Comparison of ENCODE assay signal across 8 cellular contexts in the genomic region with DNA sequence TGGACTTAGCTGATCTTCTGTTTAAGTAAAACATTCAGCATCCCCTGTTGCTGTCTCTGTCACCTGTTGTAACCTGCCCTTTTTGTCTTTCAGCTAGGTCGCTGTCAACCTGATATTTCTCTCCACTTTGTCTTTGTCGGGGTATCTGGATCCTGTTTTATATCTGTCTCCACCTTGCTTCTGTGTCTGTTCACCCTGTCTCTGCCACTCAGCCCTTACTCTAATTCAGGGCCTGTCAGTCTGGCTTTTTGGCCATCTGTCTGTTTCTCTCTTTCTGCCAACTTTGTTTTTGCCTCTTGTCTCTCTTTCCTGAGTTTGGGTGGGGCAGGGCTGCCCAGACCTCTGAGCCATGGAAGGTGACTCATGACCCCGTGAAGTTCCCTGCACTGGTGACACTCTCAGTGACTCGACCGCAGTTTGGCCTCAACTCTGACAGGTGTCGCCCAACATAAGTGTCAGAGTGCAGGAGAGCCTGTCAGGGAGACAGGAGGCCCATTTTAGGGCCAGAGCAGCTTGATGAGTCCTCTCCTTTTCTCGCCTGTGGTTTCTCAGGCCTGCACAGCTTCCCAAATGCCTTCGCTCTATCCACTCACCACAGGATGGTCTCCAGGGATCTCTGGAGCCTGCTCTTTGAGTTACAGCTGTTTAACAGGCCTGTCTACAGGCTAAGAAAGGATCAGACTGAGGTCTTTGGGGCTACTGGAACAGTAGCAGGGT. TPM values are rescaled to one million over a fixed set of nuclear protein-coding genes. Genes with fewer than 3 reads are reported as not detected.
DNase-seq lines count a peak whose midpoint lies in the region; ATAC-seq and TF ChIP-seq lines count a peak whose summit lies in the region.

No MANE protein-coding gene starts in this region.

- no peak for TF ChIP-seq RAD21 in IMR-90 (IDR thresholded peaks at IDR 0.05; ENCODE audit: low read length)

- H3K23ac ChIP-seq in IMR-90 (ENCODE audit: low read depth, low read length): peak overlapping the region; percentile 32

- peak overlapping the region; percentile 95 for H3K27ac Mint-ChIP-seq in memory B cell

- peak overlapping the region; percentile 60 for H3K4ac ChIP-seq in IMR-90 (ENCODE audit: low read depth, low read length)

- peak overlapping the region; percentile 22; the same call in 1 of the 2 replicates for H3K18ac ChIP-seq in IMR-90 (ENCODE audit: low read depth, low read length)

- H3K27me3 ChIP-seq in IMR-90 (ENCODE audit: control insufficient read depth, insufficient read depth, low read length): no peaks in the 10 kb centered on the region

- no peaks in the 10 kb centered on the region for H3K27me3 Mint-ChIP-seq in memory B cell

- H3K9me3 ChIP-seq in IMR-90 (ENCODE audit: control insufficient read depth, insufficient read depth, low read length): no peaks in the 10 kb centered on the region

- intact Hi-C loops in IMR-90 (cut with micrococcal nuclease): no loop called here

- peak overlapping the region; percentile 98 for H3K4me2 ChIP-seq in IMR-90 (ENCODE audit: low read depth, low read length)

- H2AK5ac ChIP-seq in IMR-90 (ENCODE audit: low read depth, low read length): peak overlapping the region; percentile 74

- H4K8ac ChIP-seq in IMR-90 (ENCODE audit: low read depth in 2 of 2, low read length in 2 of 2): peak overlapping the region; percentile 16 to 97; a peak in 3 of 4 replicates

- peaks cover 4% of the 10 kb centered on the region for H3K9me3 Mint-ChIP-seq in memory B cell

- BruUV-seq in IMR-90 (replicated peaks; lab: Mats Ljungman, UMichigan): TSS peak; percentile 36

- peak overlapping the region; percentile 78 for H3K4me3 ChIP-seq in IMR-90 (ENCODE audit: insufficient read depth, low read depth, low read length)
- H3K4me3 ChIP-seq in choroid plexus epithelial cell (ENCODE audit: low read depth, low read length): peak overlapping the region; percentile 97

- H3K36me3 ChIP-seq in IMR-90 (ENCODE audit: control insufficient read depth, insufficient read depth, low read length): no peaks in the 10 kb centered on the region

- in situ Hi-C loops in IMR-90 (cut with MboI; ENCODE audit: low sequenced_read_pairs): no loop called here

- WGBS in IMR-90 (ENCODE audit: extremely low coverage in 2 of 2, insufficient read length in 1 of 2), 2 experiments: 5% methylated on average over 6 of the region's 8 CpGs; no CpG with 5 or more reads in 1 of the 2 experiments

- peak overlapping the region; percentile 7 for H2BK5ac ChIP-seq in IMR-90 (ENCODE audit: low read depth, low read length, poor library complexity, severe bottlenecking)

- H2BK15ac ChIP-seq in IMR-90 (ENCODE audit: low read depth, low read length): no peak overlapping the region

- H2AFZ ChIP-seq in IMR-90 (replicated peaks; ENCODE audit: low read length, poor library complexity): peak overlapping the region; percentile 98

- POLR2A ChIA-PET in IMR-90 (lab: Charles Lee; ENCODE audit: unreplicated experiment): interaction anchor here (1.5 kb wide), 1 partner anchor 12 kb away, joined by 5 read pairs; no protein-coding TSS in a partner anchor

- H2AK9ac ChIP-seq in IMR-90 (replicated peaks; ENCODE audit: low read depth, low read length, poor library complexity): peak overlapping the region; percentile 74

- H2BK20ac ChIP-seq in IMR-90 (ENCODE audit: low read depth, low read length): no peak overlapping the region

- H3K4me3 Mint-ChIP-seq in memory B cell: peak overlapping the region; percentile 96

- peak overlapping the region; percentile 25; the same call in 1 of the 2 replicates for H4K91ac ChIP-seq in IMR-90 (ENCODE audit: insufficient read depth, low read depth, low read length)

- 0 out of 2 replicates have a peak overlapping the region, but pooled peaks have one; percentile 2 for H3K56ac ChIP-seq in IMR-90 (ENCODE audit: extremely low read depth, insufficient read depth, low read length)

- dilution Hi-C loops in IMR-90 (cut with HindIII; ENCODE audit: low sequenced_read_pairs, unreplicated experiment): no loop called here

- TF ChIP-seq CTCF in IMR-90 (conservative IDR thresholded peaks at IDR 0.05; ENCODE audit: low read depth, low read length) (no peak), choroid plexus epithelial cell (conservative IDR thresholded peaks at IDR 0.05; ENCODE audit: low read depth, low read length) (no peak)

- H3K4me1 Mint-ChIP-seq in memory B cell: peaks cover 22% of the 10 kb centered on the region

- peaks cover 3% of the 10 kb centered on the region for H3K36me3 Mint-ChIP-seq in memory B cell

- DNase-seq in DMS53 (lab: John Stamatoyannopoulos, UW): peak; percentile 76
- peak; percentile 39 for DNase-seq in IMR-90
- DNase-seq in activated CD4-positive, CD25-positive, alpha-beta regulatory T cell treated with anti-CD3 and anti-CD28 coated beads, Interleukin-2, amount 50 U/mL, for 16 hours (ENCODE audit: low read depth, low spot score): peak; percentile 54
- peak; percentile 78 for DNase-seq in choroid plexus epithelial cell (ENCODE audit: low read depth)
- peak; percentile 32 to 52 for DNase-seq in memory B cell (ENCODE audit: low spot score in 2 of 2)
- peak; percentile 73 to 76 for DNase-seq in stimulated activated CD8-positive, alpha-beta memory T cell treated with anti-CD3 and anti-CD28 coated beads, Interleukin-2, amount 100 ng/mL, for 48 hours (ENCODE audit: low read depth in 2 of 2)
- no peak for DNase-seq in NCI-H526 treated with DMSO at 0.1 percent for 48 hours (lab: John Stamatoyannopoulos, UW)

- ATAC-seq in GM21423 (IDR thresholded peaks at IDR 0.05; ENCODE audit: unreplicated experiment): peak; percentile 74
- ATAC-seq in IMR-90 (ENCODE audit: low read depth): peak; percentile 2; the same call in 1 of the 2 replicates
- peak; percentile 65 for ATAC-seq in memory B cell (ENCODE audit: low read depth)

- peak overlapping the region; percentile 86 for H3K14ac ChIP-seq in IMR-90 (replicated peaks; ENCODE audit: low read depth, low read length)

- peaks cover 4% of the 10 kb centered on the region for H3K4me1 ChIP-seq in IMR-90 (ENCODE audit: control insufficient read depth, insufficient read depth, low read length)

- H4K5ac ChIP-seq in IMR-90 (ENCODE audit: low read depth, low read length): peak overlapping the region; percentile 4; the same call in 1 of the 2 replicates

- H4K20me1 ChIP-seq in IMR-90 (ENCODE audit: insufficient read depth, low read length): peaks cover 14% of the 10 kb centered on the region; the same call in 1 of the 2 replicates

- peak overlapping the region; percentile 78 for H3K9ac ChIP-seq in IMR-90 (ENCODE audit: low read depth, low read length)

- H2BK120ac ChIP-seq in IMR-90 (ENCODE audit: low read depth, low read length): no peak overlapping the region

- CTCF ChIA-PET in IMR-90 (lab: Yijun Ruan, JAX): interaction anchor here (1.0 kb wide), 1 partner anchor 12 kb away, joined by 5 read pairs; no protein-coding TSS in a partner anchor

- no peak for TF ChIP-seq POLR2A in IMR-90 (IDR thresholded peaks at IDR 0.05; ENCODE audit: low read depth, low read length)

- peaks cover 9 to 25% of the 10 kb centered on the region in 2 experiments; a peak in 3 of 4 replicates for H3K79me1 ChIP-seq in IMR-90 (ENCODE audit: low read depth in 1 of 2, low read length in 2 of 2)

- peak overlapping the region; percentile 85 for H3K27ac ChIP-seq in IMR-90 (ENCODE audit: insufficient read depth, low read length)

- peaks cover 3% of the 10 kb centered on the region; the same call in 1 of the 2 replicates for H3K9me1 ChIP-seq in IMR-90 (ENCODE audit: insufficient read depth, low read length)

TF ChIP-seq in IMR-90, 13 proteins besides CTCF, POLR2A, EP300 and RAD21:
- TF ChIP-seq RFX5 (IDR thresholded peaks at IDR 0.05; ENCODE audit: low read depth, low read length) (no peak), CEBPB (IDR thresholded peaks at IDR 0.05; ENCODE audit: low read depth, low read length) (no peak), FOS (IDR thresholded peaks at IDR 0.05; ENCODE audit: low read depth, low read length) (no peak), CHD1 (IDR thresholded peaks at IDR 0.05; ENCODE audit: low read depth, low read length) (peak; percentile 77; the same call in 1 of the 2 replicates), BHLHE40 (IDR thresholded peaks at IDR 0.05; ENCODE audit: low read depth, low read length) (no peak)

RNA-seq across cellular contexts. Expression of a gene that starts 0.9 kb away (rescaled TPM):
- total RNA-seq in IMR-90 (2012; rRNA removed): 12.2 and 15.1 TPM in 2 replicates
- 4.1 and 4.5 TPM in 2 replicates for polyA plus RNA-seq in IMR-90 (2012; rRNA removed)
- 1.6 and 2.2 TPM in 2 replicates for polyA plus RNA-seq in IMR-90 (2012; cell fraction: cytosol; rRNA removed)
- 3.0 and 7.5 TPM in 2 replicates for polyA plus RNA-seq in IMR-90 (2012; cell fraction: nucleus; rRNA removed; ENCODE audit: low replicate concordance)

RNA-seq across cellular contexts. Expression of a gene that starts 54.7 kb away (rescaled TPM):
- total RNA-seq in IMR-90 (2012; rRNA removed): 2.7 and 3.9 TPM in 2 replicates
- polyA plus RNA-seq in IMR-90 (2012; rRNA removed): 2.8 and 3.1 TPM in 2 replicates
- polyA plus RNA-seq in IMR-90 (2012; cell fraction: cytosol; rRNA removed): 1.1 and 1.8 TPM in 2 replicates
- polyA plus RNA-seq in IMR-90 (2012; cell fraction: nucleus; rRNA removed; ENCODE audit: low replicate concordance): 2.1 and 6.2 TPM in 2 replicates

Comparison
In these comparisons a context has a peak if more than half of its experiments do, and no peak if none do; other contexts are left out.
1. ATAC-seq: peak in every context shown above with its lines; median percentile 74 in GM21423; 65 in memory B cell; 2 in IMR-90.